ENCODE assay signal across 19 cellular contexts in the genomic region with DNA sequence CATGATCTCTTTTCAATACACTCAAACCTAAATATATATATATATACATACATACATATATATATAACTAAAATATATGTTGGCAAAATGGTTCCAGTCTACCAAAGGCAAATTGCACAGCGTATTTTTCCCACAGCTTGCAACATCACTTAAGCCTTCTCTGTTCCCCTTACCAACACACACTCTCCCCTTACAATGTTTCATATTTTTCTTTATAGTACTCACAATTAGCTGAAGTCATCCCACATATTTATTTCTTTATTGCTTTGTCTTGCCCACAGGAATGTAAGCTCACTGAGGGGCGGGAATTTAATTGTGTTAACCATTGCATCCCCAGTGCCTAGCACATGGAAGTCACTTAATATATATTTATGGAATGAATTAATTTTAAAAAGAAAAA.
"Had no signal": no experiment of that assay in that cellular context is flagged by ENCODE, and none has a peak within 500 bp of the region (broad histone marks: within the 10 kb centered on the region; RNA-seq: fewer than 3 reads in every experiment).

No MANE protein-coding gene starts in this region.

- H3K4me1 ChIP-seq: foreskin keratinocyte, heart right ventricle, left ventricle myocardium inferior, transverse colon had no signal

- DNase-seq: activated CD4-positive, alpha-beta T cell treated with anti-CD3 and anti-CD28 coated beads for 36 hours; activated CD8-positive, alpha-beta memory T cell treated with anti-CD3 and anti-CD28 coated beads, Interleukin-2, amount 50 U/mL, for 4 hours; activated CD8-positive, alpha-beta T cell treated with anti-CD3 and anti-CD28 coated beads for 36 hours; activated naive CD4-positive, alpha-beta T cell; central memory CD4-positive, alpha-beta T cell; cortex of kidney; effector memory CD4-positive, alpha-beta T cell; foreskin keratinocyte; heart right ventricle; islet precursor cell; left ventricle myocardium inferior; nucleus accumbens; right cardiac atrium; T-helper 1 cell; transverse colon; WERI-Rb-1 had no signal

- H3K27ac ChIP-seq: foreskin keratinocyte, heart right ventricle, left ventricle myocardium inferior, transverse colon, WERI-Rb-1 had no signal

- H3K36me3 ChIP-seq: heart right ventricle, left ventricle myocardium inferior, transverse colon, WERI-Rb-1 had no signal

- H3K27me3 ChIP-seq: foreskin keratinocyte, heart right ventricle, transverse colon had no signal

- ATAC-seq: activated CD4-positive, alpha-beta T cell treated with anti-CD3 and anti-CD28 coated beads for 36 hours; activated CD8-positive, alpha-beta T cell treated with anti-CD3 and anti-CD28 coated beads for 36 hours; foreskin keratinocyte; heart right ventricle; natural killer cell treated with Interleukin-12 subunit alpha and Interleukin-12 subunit beta and Interleukin-15 and Interleukin-18, amount 100 ng/mL, for 72 hours; right cardiac atrium; stimulated activated effector memory CD8-positive, alpha-beta T cell treated with anti-CD3 and anti-CD28 coated beads, Interleukin-12 subunit alpha, Interleukin-12 subunit beta, amount 100 ng/mL, for 72 hours had no signal

- H3K4me3 ChIP-seq: heart right ventricle, left ventricle myocardium inferior, smooth muscle cell, transverse colon had no signal
